In the genomic region with DNA sequence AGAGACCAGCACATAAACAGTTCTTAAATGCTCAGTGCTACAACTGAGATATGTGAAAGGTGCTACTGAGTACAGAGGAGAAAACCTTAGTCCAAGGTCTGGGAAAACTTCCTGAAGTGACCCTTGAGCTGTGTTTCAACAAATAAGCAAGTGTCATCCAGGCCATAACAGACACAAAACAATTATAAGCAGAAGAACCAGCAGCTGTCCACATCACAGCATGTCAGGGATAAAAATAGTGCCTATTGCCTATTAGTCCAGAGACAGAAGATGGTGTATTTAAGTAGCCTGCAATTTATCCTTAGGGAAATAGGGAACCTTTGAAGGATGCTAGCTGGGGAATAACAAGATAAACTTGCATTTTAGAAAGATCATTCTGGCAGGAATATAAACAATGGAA, we compare ENCODE assay signal across 19 cellular contexts.
DNase-seq lines count a peak whose midpoint lies in the region; ATAC-seq, FAIRE-seq and TF ChIP-seq lines count a peak whose summit lies in the region.
"Had no signal": no experiment of that assay in that cellular context is flagged by ENCODE, and none has a peak within 500 bp of the region (broad histone marks: within the 10 kb centered on the region; RNA-seq: fewer than 3 reads in every experiment).

No MANE protein-coding gene starts in this region.

- H2AFZ ChIP-seq in H1 (ENCODE audit: low read length) (no peak overlapping the region), trophoblast cell (ENCODE audit: insufficient read depth, low read length, poor library complexity) (no peak overlapping the region)

- no peak for FAIRE-seq in H1 (lab: Jason Lieb, UNC)
- no peak for FAIRE-seq in GM19239 (lab: Jason Lieb, UNC)
- FAIRE-seq: A204.1 had no signal

- no peak for TF ChIP-seq POLR2A in H1 (IDR thresholded peaks at IDR 0.05; ENCODE audit: control extremely low read depth in 1 of 2, low read depth in 2 of 2, low read length in 2 of 2)

- ATAC-seq in GM18498 (IDR thresholded peaks at IDR 0.05; ENCODE audit: unreplicated experiment): no peak
- ATAC-seq: GM12878 had no signal

- no peak overlapping the region for H2BK5ac ChIP-seq in H1 (ENCODE audit: low read depth, low read length)
- no peak overlapping the region for H2BK5ac ChIP-seq in trophoblast cell (ENCODE audit: low read depth, low read length, poor library complexity)

- H3K14ac ChIP-seq in H1 (ENCODE audit: insufficient read length) (no peak overlapping the region), trophoblast cell (ENCODE audit: low read length) (peak overlapping the region; percentile 67)

- H4K8ac ChIP-seq in H1 (ENCODE audit: extremely low read depth, insufficient read depth, low read length) (no peak overlapping the region), trophoblast cell (ENCODE audit: low read depth, low read length) (no peak overlapping the region)

- DNase-seq in NCI-H2227 treated with DMSO at 0.1 percent for 48 hours (lab: John Stamatoyannopoulos, UW) (peak; percentile 29), NCI-H2227 (lab: John Stamatoyannopoulos, UW; ENCODE audit: unreplicated experiment) (no peak), H1 (ENCODE audit: low read depth in 1 of 2, low spot score in 2 of 2) (no peak), trophoblast cell (no peak), pons (ENCODE audit: low spot score) (no peak), GM19239 (ENCODE audit: insufficient read length, low spot score) (no peak)
- DNase-seq: ACHN; BE2C; C1 segment of cervical spinal cord; CD4-positive, alpha-beta T cell; DMS153; DND-41; EL; KG1 had no signal

- H3K27me3 ChIP-seq in H1 (replicated peaks in 1 of 4; ENCODE audit: control insufficient read depth in 3 of 4, extremely low read depth in 1 of 4, insufficient read depth in 3 of 4, low read length in 3 of 4): no peaks in the 10 kb centered on the region
- no peaks in the 10 kb centered on the region for H3K27me3 ChIP-seq in trophoblast cell (ENCODE audit: insufficient read depth, low read length)

- POLR2A ChIA-PET in H1 (lab: Charles Lee; ENCODE audit: partially characterized antibody): no interaction called here

- peak overlapping the region in 1 of 2 experiments; percentile 15; a peak in 1 of 4 replicates for H3K4me2 ChIP-seq in H1 (ENCODE audit: insufficient read depth in 1 of 2, low read depth in 2 of 2, low read length in 2 of 2)
- no peak overlapping the region for H3K4me2 ChIP-seq in trophoblast cell (ENCODE audit: low read length)

- CTCF ChIA-PET in H1 (lab: Charles Lee; ENCODE audit: partially characterized antibody): interaction anchor here (0.7 to 1.8 kb wide), 7 partner anchors 12 to 413 kb away, joined by 3 to 9 read pairs (median 4); no protein-coding TSS in a partner anchor

- no peak overlapping the region for H4K5ac ChIP-seq in H1 (ENCODE audit: insufficient read length, low read depth, low read length)

- no peak overlapping the region for H3K56ac ChIP-seq in H1 (replicated peaks; ENCODE audit: insufficient read length, low read depth, low read length)

- H3K9me3 ChIP-seq in H1 (ENCODE audit: insufficient read depth in 2 of 2, low read depth in 1 of 2, low read length in 1 of 2) (no peaks in the 10 kb centered on the region), trophoblast cell (ENCODE audit: insufficient read depth, low read depth, low read length) (no peaks in the 10 kb centered on the region)
- H3K9me3 ChIP-seq: BE2C, HAP-1 had no signal

- no peak overlapping the region for H2BK120ac ChIP-seq in H1 (replicated peaks; ENCODE audit: low read depth, low read length)
- no peak overlapping the region for H2BK120ac ChIP-seq in trophoblast cell (ENCODE audit: insufficient read depth, low read length, poor library complexity)

- no peak overlapping the region for H2AK5ac ChIP-seq in H1 (ENCODE audit: low read depth, low read length)
- no peak overlapping the region for H2AK5ac ChIP-seq in trophoblast cell (ENCODE audit: low read length)

- H3K79me2 ChIP-seq in H1 (ENCODE audit: control insufficient read depth in 1 of 2, insufficient read depth in 2 of 2, low read length in 2 of 2) (no peaks in the 10 kb centered on the region), trophoblast cell (ENCODE audit: control insufficient read depth, insufficient read depth, low read length, poor library complexity) (peaks cover 2% of the 10 kb centered on the region)

- no peak overlapping the region for H4K12ac ChIP-seq in trophoblast cell (ENCODE audit: low read depth, low read length)

- TF ChIP-seq RAD21 in H1 (IDR thresholded peaks at IDR 0.05 in 1 of 2, conservative IDR thresholded peaks at IDR 0.05 in 1 of 2; ENCODE audit: low read depth in 2 of 2, low read length in 2 of 2): no peak

- H3K36me3 ChIP-seq in H1 (ENCODE audit: control insufficient read depth in 2 of 4, insufficient read depth in 4 of 4, low read length in 3 of 4) (no peaks in the 10 kb centered on the region), trophoblast cell (ENCODE audit: control insufficient read depth in 1 of 2, insufficient read depth in 2 of 2, low read length in 2 of 2) (no peaks in the 10 kb centered on the region)
- H3K36me3 ChIP-seq: BE2C, HAP-1 had no signal

- no peak overlapping the region for H2BK15ac ChIP-seq in H1 (ENCODE audit: low read length)

- H3K23me2 ChIP-seq in H1 (ENCODE audit: low read depth, low read length): no peaks in the 10 kb centered on the region

- H3K79me1 ChIP-seq in H1 (ENCODE audit: low read depth, low read length) (no peaks in the 10 kb centered on the region; the same call in 1 of the 2 replicates), trophoblast cell (ENCODE audit: low read length) (peaks cover 20% of the 10 kb centered on the region)

- H3K4me1 ChIP-seq in H1 (replicated peaks in 1 of 4; ENCODE audit: control insufficient read depth in 3 of 4, insufficient read depth in 4 of 4, low read length in 3 of 4): peaks cover 0 to 6% (median 1%) of the 10 kb centered on the region in 4 experiments; a peak in 3 of 7 replicates
- peaks cover 14 to 18% of the 10 kb centered on the region in 2 experiments for H3K4me1 ChIP-seq in trophoblast cell (ENCODE audit: control insufficient read depth in 1 of 2, insufficient read depth in 2 of 2, low read length in 2 of 2)
- H3K4me1 ChIP-seq: BE2C had no signal

- TF ChIP-seq CTCF in C4-2B (conservative IDR thresholded peaks at IDR 0.05): no peak
- no peak for TF ChIP-seq CTCF in H1 (IDR thresholded peaks at IDR 0.05; ENCODE audit: control extremely low read depth in 1 of 3, insufficient read depth in 1 of 3, low read depth in 1 of 3, low read length in 3 of 3)

- H2BK20ac ChIP-seq in H1 (ENCODE audit: low read length): no peak overlapping the region; the same call in 1 of the 2 replicates

- no peak for TF ChIP-seq EP300 in H1 (IDR thresholded peaks at IDR 0.05; ENCODE audit: borderline replicate concordance in 1 of 2, low read depth in 2 of 2, low read length in 2 of 2)

- H3K27ac ChIP-seq in C4-2B (peak overlapping the region; percentile 38; the same call in 1 of the 2 replicates), H1 (ENCODE audit: low read depth, low read length) (no peak overlapping the region), trophoblast cell (ENCODE audit: low read depth, low read length) (no peak overlapping the region)

- H2BK12ac ChIP-seq in H1 (ENCODE audit: low read depth, low read length) (peak overlapping the region; percentile 93), trophoblast cell (ENCODE audit: low read length) (peak overlapping the region; percentile 97)

- H3K4me3 ChIP-seq in H1 (ENCODE audit: extremely low read depth in 1 of 4, insufficient read depth in 2 of 4, low read depth in 3 of 4, low read length in 4 of 4) (no peak overlapping the region), trophoblast cell (ENCODE audit: low read depth, low read length) (no peak overlapping the region)
- H3K4me3 ChIP-seq: GM12878, HAP-1 had no signal

- no peak overlapping the region for H3K9ac ChIP-seq in H1 (replicated peaks in 1 of 4; ENCODE audit: extremely low read depth in 1 of 4, low read depth in 3 of 4, low read length in 3 of 4)
- no peak overlapping the region for H3K9ac ChIP-seq in trophoblast cell (ENCODE audit: low read length)

- H3K4ac ChIP-seq in H1 (replicated peaks; ENCODE audit: insufficient read length, low read depth, low read length) (no peak overlapping the region), trophoblast cell (ENCODE audit: low read depth, low read length) (no peak overlapping the region)

- no peak overlapping the region for H3K18ac ChIP-seq in H1 (ENCODE audit: extremely low read depth, low read length)
- no peak overlapping the region for H3K18ac ChIP-seq in trophoblast cell (ENCODE audit: low read length)

- H4K20me1 ChIP-seq in H1 (replicated peaks in 1 of 2; ENCODE audit: control insufficient read depth in 1 of 2, insufficient read depth in 2 of 2, low read length in 2 of 2): no peaks in the 10 kb centered on the region

- peak overlapping the region; percentile 27 for H4K91ac ChIP-seq in H1 (replicated peaks; ENCODE audit: insufficient read length, low read length)
- peak overlapping the region; percentile 68 for H4K91ac ChIP-seq in trophoblast cell (ENCODE audit: low read depth, low read length)

- no peak overlapping the region for H3K23ac ChIP-seq in H1 (ENCODE audit: insufficient read length)
- H3K23ac ChIP-seq in trophoblast cell (ENCODE audit: low read length): no peak overlapping the region

TF ChIP-seq in H1, 55 proteins besides CTCF, POLR2A, EP300 and RAD21:
- TF ChIP-seq, protein P1, sequence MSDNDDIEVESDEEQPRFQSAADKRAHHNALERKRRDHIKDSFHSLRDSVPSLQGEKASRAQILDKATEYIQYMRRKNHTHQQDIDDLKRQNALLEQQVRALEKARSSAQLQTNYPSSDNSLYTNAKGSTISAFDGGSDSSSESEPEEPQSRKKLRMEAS (IDR thresholded peaks at IDR 0.05): no peak
- TF ChIP-seq TEAD4 (IDR thresholded peaks at IDR 0.05; ENCODE audit: low read depth, low read length) (no peak), SP2 (IDR thresholded peaks at IDR 0.05; ENCODE audit: low read length) (no peak), YY1 (IDR thresholded peaks at IDR 0.05; ENCODE audit: low read depth, low read length) (no peak), SAP30 (IDR thresholded peaks at IDR 0.05; ENCODE audit: insufficient read depth, insufficient replicate concordance, low read length) (no peak), NANOG (IDR thresholded peaks at IDR 0.05; ENCODE audit: insufficient read depth, low read depth, low read length, poor library complexity, severe bottlenecking) (no peak), RFX5 (IDR thresholded peaks at IDR 0.05; ENCODE audit: borderline replicate concordance, low read depth, low read length) (no peak), TCF12 (IDR thresholded peaks at IDR 0.05; ENCODE audit: low read depth, low read length) (no peak), GTF2F1 (IDR thresholded peaks at IDR 0.05; ENCODE audit: borderline replicate concordance, low read depth, low read length) (no peak)
- TF ChIP-seq, protein P2, sequence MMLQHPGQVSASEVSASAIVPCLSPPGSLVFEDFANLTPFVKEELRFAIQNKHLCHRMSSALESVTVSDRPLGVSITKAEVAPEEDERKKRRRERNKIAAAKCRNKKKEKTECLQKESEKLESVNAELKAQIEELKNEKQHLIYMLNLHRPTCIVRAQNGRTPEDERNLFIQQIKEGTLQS (IDR thresholded peaks at IDR 0.05; ENCODE audit: insufficient read depth, low read depth, low read length): no peak
